In genomic region chr5:39224196-39224754, GRCh38 we compare ENCODE assay signal across 11 cellular contexts. TPM values are rescaled to one million over a fixed set of nuclear protein-coding genes. Genes with fewer than 3 reads are reported as not detected.
DNase-seq lines count a peak whose midpoint lies in the region; ATAC-seq, FAIRE-seq and TF ChIP-seq lines count a peak whose summit lies in the region.
"Had no signal": no experiment of that assay in that cellular context is flagged by ENCODE, and none has a peak within 500 bp of the region (broad histone marks: within the 10 kb centered on the region; RNA-seq: fewer than 3 reads in every experiment).

No MANE protein-coding gene starts in this region.

- WGBS in pancreas, 2 donors: 47 to 52% methylated on average over 5 of the region's 5 CpGs

- no peak overlapping the region for H3K27ac Mint-ChIP-seq in T-helper 2 cell treated with Interferon-gamma antibody and Interleukin-4, amounts not matched to agents 5 μg/mL and 100 μg/mL, for 36 hours
- no peak overlapping the region for H3K27ac Mint-ChIP-seq in HFFc6

- no peak overlapping the region for H3K4me3 Mint-ChIP-seq in T-helper 2 cell treated with Interferon-gamma antibody and Interleukin-4, amounts not matched to agents 5 μg/mL and 100 μg/mL, for 36 hours
- H3K4me3 Mint-ChIP-seq in HFFc6: no peak overlapping the region

- no peaks in the 10 kb centered on the region for H3K36me3 ChIP-seq in fibroblast of lung (ENCODE audit: control insufficient read depth, insufficient read depth, low read length)
- H3K36me3 ChIP-seq in pancreas: no peaks in the 10 kb centered on the region

- no peak overlapping the region for H3K4me2 ChIP-seq in fibroblast of lung (ENCODE audit: extremely low read depth, insufficient read depth, low read length)

- no peaks in the 10 kb centered on the region for H4K20me1 ChIP-seq in fibroblast of lung (ENCODE audit: control insufficient read depth, extremely low read depth, insufficient read depth, low read length)

- ATAC-seq in pancreas (peak in 3 of 4 donors; percentile 32 to 68 (median 67)), HG03521 (IDR thresholded peaks at IDR 0.05; ENCODE audit: unreplicated experiment) (no peak), HG03025 (IDR thresholded peaks at IDR 0.05; ENCODE audit: low FRiP score, unreplicated experiment) (no peak)

- no peaks in the 10 kb centered on the region for H3K27me3 Mint-ChIP-seq in T-helper 2 cell treated with Interferon-gamma antibody and Interleukin-4, amounts not matched to agents 5 μg/mL and 100 μg/mL, for 36 hours (ENCODE audit: low read depth)
- no peaks in the 10 kb centered on the region; the same call in 1 of the 2 replicates for H3K27me3 Mint-ChIP-seq in HFFc6 (ENCODE audit: insufficient read depth)

- TF ChIP-seq CTCF in fibroblast of lung (conservative IDR thresholded peaks at IDR 0.05 in 1 of 2, IDR thresholded peaks at IDR 0.05 in 1 of 2; ENCODE audit: low read depth in 1 of 2, low read length in 2 of 2) (no peak), pancreas (IDR thresholded peaks at IDR 0.05) (no peak), HFFc6 (IDR thresholded peaks at IDR 0.05) (no peak)

- no peaks in the 10 kb centered on the region for H3K9me3 Mint-ChIP-seq in T-helper 2 cell treated with Interferon-gamma antibody and Interleukin-4, amounts not matched to agents 5 μg/mL and 100 μg/mL, for 36 hours
- no peaks in the 10 kb centered on the region for H3K9me3 Mint-ChIP-seq in HFFc6

- H3K36me3 Mint-ChIP-seq in T-helper 2 cell treated with Interferon-gamma antibody and Interleukin-4, amounts not matched to agents 5 μg/mL and 100 μg/mL, for 36 hours (ENCODE audit: low read depth): no peaks in the 10 kb centered on the region
- H3K36me3 Mint-ChIP-seq in HFFc6 (ENCODE audit: low read depth): no peaks in the 10 kb centered on the region

- H3K27me3 ChIP-seq in fibroblast of lung (ENCODE audit: control insufficient read depth, insufficient read depth, low read length) (no peaks in the 10 kb centered on the region), pancreas (no peaks in the 10 kb centered on the region)

- H2AFZ ChIP-seq in fibroblast of lung (ENCODE audit: low read length): no peak overlapping the region

- H3K79me2 ChIP-seq in fibroblast of lung (ENCODE audit: control insufficient read depth, insufficient read depth, low read length): no peaks in the 10 kb centered on the region

- H3K4me1 ChIP-seq in fibroblast of lung (ENCODE audit: control insufficient read depth, extremely low read depth, insufficient read depth, low read length) (no peaks in the 10 kb centered on the region), pancreas (no peaks in the 10 kb centered on the region)

- H3K27ac ChIP-seq in fibroblast of lung (ENCODE audit: insufficient read depth, low read length) (no peak overlapping the region), pancreas (peak overlapping the region in 1 of 4 donors; percentile 2)

- DNase-seq in ELF-1 (ENCODE audit: low read depth, low spot score) (peak; percentile 8), NOMO-1 (lab: John Stamatoyannopoulos, UW; ENCODE audit: unreplicated experiment in 2 of 2) (peak; percentile 77 to 98), fibroblast of lung (ENCODE audit: low read depth in 2 of 2) (peak; percentile 9 to 12), pancreas (no peak), HFFc6 (no peak)
- DNase-seq in T-helper 2 cell treated with Interferon-gamma antibody and Interleukin-4, amounts not matched to agents 5 μg/mL and 100 μg/mL, for 36 hours (ENCODE audit: low spot score): no peak
- DNase-seq: cortex of kidney, NCI-H226 had no signal

- intact Hi-C loops in pancreas (cut with DNase I): loop anchor here in 1 of 3 donors (10.0 kb wide), 1 partner anchor 321 kb away; no protein-coding TSS in a partner anchor

- peaks cover 17% of the 10 kb centered on the region for H3K4me1 Mint-ChIP-seq in T-helper 2 cell treated with Interferon-gamma antibody and Interleukin-4, amounts not matched to agents 5 μg/mL and 100 μg/mL, for 36 hours (ENCODE audit: low read depth)
- H3K4me1 Mint-ChIP-seq in HFFc6 (ENCODE audit: low read depth): peaks cover 14% of the 10 kb centered on the region

- FAIRE-seq in pancreas (lab: Jason Lieb, UNC): no peak

- no peak overlapping the region for H3K9ac ChIP-seq in fibroblast of lung (ENCODE audit: insufficient read depth, low read length)

- H3K9me3 ChIP-seq in fibroblast of lung (ENCODE audit: control insufficient read depth, insufficient read depth, low read depth, low read length) (no peaks in the 10 kb centered on the region), pancreas (no peaks in the 10 kb centered on the region)

- H3K4me3 ChIP-seq in fibroblast of lung (replicated peaks in 1 of 4; ENCODE audit: control extremely low read depth in 1 of 4, insufficient read depth in 1 of 4, low read depth in 3 of 4, low read length in 4 of 4) (no peak overlapping the region), pancreas (no peak overlapping the region)

RNA-seq across cellular contexts. Expression of gene FYB1, which starts 4.9 kb away (rescaled TPM):
- total RNA-seq in fibroblast of lung (under 0.01 TPM in 1 of 2 replicates, not detected in the other), pancreas (10 to 100 TPM in 1 of 6 donors, 1 to 10 TPM in 3, under 1 TPM in 2; 0.79 to 16.9 (median 2.5) TPM)
- polyA plus RNA-seq in fibroblast of lung (not detected in 2 replicates), pancreas (under 1 TPM; 0.49 to 0.56 TPM)
- not detected in 2 replicates for polyA plus RNA-seq in fibroblast of lung (2012)
- polyA minus RNA-seq in fibroblast of lung (ENCODE audit: low replicate concordance): not detected in 2 replicates
- total RNA-seq in HFFc6 (2021; fragmentation: NEBNext Ultra II Directional; extraction: Animal tissue kit (Norgen Biotek cat#: 25700)): 1 to 10 TPM in 2 of 6 experiments, under 1 TPM in 4; 0.32 to 1.7 (median 0.49) TPM
- total RNA-seq: lung microvascular endothelial cell had no signal

Comparison
In these comparisons a context has a peak if more than half of its experiments do, and no peak if none do; other contexts are left out.
1. DNase-seq: peak in ELF-1 (single experiment), NOMO-1 (2 of 2) and fibroblast of lung (2 of 2); none in pancreas (0 of 6), T-helper 2 cell treated with Interferon-gamma antibody and Interleukin-4, amounts not matched to agents 5 μg/mL and 100 μg/mL, for 36 hours (single experiment) and HFFc6 (single experiment).
2. ATAC-seq: peak in pancreas (3 of 4); none in HG03521 (single experiment) and HG03025 (single experiment).